35 cellular contexts compared by ENCODE assay signal in the genomic region with DNA sequence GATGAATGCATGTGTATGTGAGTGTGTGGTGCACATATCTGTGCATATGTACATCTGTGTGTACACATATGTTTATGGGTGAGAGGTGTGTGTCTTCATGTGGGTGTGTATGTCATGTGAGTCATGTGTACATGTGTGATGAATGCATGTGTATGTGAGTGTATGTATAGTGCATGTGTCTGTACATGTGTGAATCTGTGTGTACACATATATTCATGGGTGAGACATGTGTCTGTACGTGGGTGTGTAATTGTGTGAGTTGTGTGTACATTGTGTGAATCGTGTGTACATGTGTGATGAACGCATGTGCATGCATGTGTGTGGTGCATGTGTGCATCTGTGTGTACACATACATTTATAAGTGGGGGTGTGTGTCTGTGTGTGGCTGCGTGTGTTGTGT.
"Had no signal": no experiment of that assay in that cellular context is flagged by ENCODE, and none has a peak within 500 bp of the region (broad histone marks: within the 10 kb centered on the region; RNA-seq: fewer than 3 reads in every experiment).

No MANE protein-coding gene starts in this region.

- H3K27ac ChIP-seq: adrenal gland, body of pancreas, brain microvascular endothelial cell, breast epithelium, cardiac muscle cell, VCaP had no signal

- H3K4me3 ChIP-seq: adrenal gland, body of pancreas, breast epithelium, cardiac muscle cell had no signal

- ATAC-seq: activated CD8-positive, alpha-beta T cell treated with anti-CD3 and anti-CD28 coated beads for 36 hours; activated naive CD4-positive, alpha-beta T cell treated with anti-CD3 and anti-CD28 coated beads, Interleukin-2, amount 50 U/mL, for 72 hours; activated T-cell treated with anti-CD3 and anti-CD28 coated beads, Interleukin-2, amount 50 U/mL, for 4 hours; activated T-cell treated with anti-CD3 and anti-CD28 coated beads, Interleukin-2, amount 50 U/mL, for 72 hours; activated T-helper 17 cell treated with anti-CD3 and anti-CD28 coated beads, Interleukin-2, amount 50 U/mL, for 72 hours; body of pancreas had no signal

- H3K27me3 ChIP-seq: adrenal gland, body of pancreas, brain microvascular endothelial cell, breast epithelium, cardiac muscle cell had no signal

- H3K4me1 ChIP-seq: body of pancreas, breast epithelium had no signal

- H3K9me3 ChIP-seq: adrenal gland, body of pancreas, breast epithelium had no signal

- FAIRE-seq: astrocyte, TTC549 had no signal

- H3K36me3 ChIP-seq: adrenal gland, brain microvascular endothelial cell, breast epithelium, cardiac muscle cell had no signal

- DNase-seq: activated B cell treated with CpG ODN at 0.5 μM for 24 hours; activated CD4-positive, alpha-beta memory T cell treated with anti-CD3 and anti-CD28 coated beads for 36 hours; activated CD4-positive, alpha-beta T cell treated with anti-CD3 and anti-CD28 coated beads for 4 hours; activated CD4-positive, alpha-beta T cell treated with anti-CD3 and anti-CD28 coated beads, Interleukin-2, amount 10 ng/mL, durations not matched to agents 24 days and 14 days; activated CD4-positive, alpha-beta T cell treated with anti-CD3 and anti-CD28 coated beads, Interleukin-2, amount 50 U/mL, for 1 hour; activated CD4-positive, alpha-beta T cell treated with anti-CD3 and anti-CD28 coated beads, Interleukin-2, amount 50 U/mL, for 4 hours; activated CD4-positive, CD25-positive, alpha-beta regulatory T cell treated with anti-CD3 and anti-CD28 coated beads, Interleukin-2, amount 50 U/mL, for 72 hours; activated CD8-positive, alpha-beta memory T cell treated with anti-CD3 and anti-CD28 coated beads, Interleukin-2, amount 50 U/mL, for 4 hours; activated CD8-positive, alpha-beta T cell treated with anti-CD3 and anti-CD28 coated beads for 36 hours; activated effector memory CD4-positive, alpha-beta T cell treated with anti-CD3 and anti-CD28 coated beads, Interleukin-2, amount 50 U/mL, for 16 hours; activated gamma-delta T cell treated with Interleukin-2 at 50 U/mL for 16 hours; activated naive CD4-positive, alpha-beta T cell; activated naive CD4-positive, alpha-beta T cell treated with anti-CD3 and anti-CD28 coated beads for 36 hours; activated naive CD4-positive, alpha-beta T cell treated with anti-CD3 and anti-CD28 coated beads, Interleukin-2, amount 50 U/mL, for 16 hours; activated naive CD8-positive, alpha-beta T cell treated with anti-CD3 and anti-CD28 coated beads for 36 hours; activated T-cell treated with anti-CD3 and anti-CD28 coated beads for 4 hours; activated T-cell treated with anti-CD3 and anti-CD28 coated beads, Interleukin-2, amount 50 U/mL, for 1 hour; activated T-cell treated with anti-CD3 and anti-CD28 coated beads, Interleukin-2, amount 50 U/mL, for 4 hours; activated T-cell treated with anti-CD3 and anti-CD28 coated beads, Interleukin-2, amount 50 U/mL, for 72 hours; amniotic stem cell; aorta; body of pancreas; brain microvascular endothelial cell; central memory CD4-positive, alpha-beta T cell; T-helper 1 cell; T-helper 2 cell; T-helper 9 cell had no signal
